ENCODE assay signal across 13 cellular contexts in the genomic region with DNA sequence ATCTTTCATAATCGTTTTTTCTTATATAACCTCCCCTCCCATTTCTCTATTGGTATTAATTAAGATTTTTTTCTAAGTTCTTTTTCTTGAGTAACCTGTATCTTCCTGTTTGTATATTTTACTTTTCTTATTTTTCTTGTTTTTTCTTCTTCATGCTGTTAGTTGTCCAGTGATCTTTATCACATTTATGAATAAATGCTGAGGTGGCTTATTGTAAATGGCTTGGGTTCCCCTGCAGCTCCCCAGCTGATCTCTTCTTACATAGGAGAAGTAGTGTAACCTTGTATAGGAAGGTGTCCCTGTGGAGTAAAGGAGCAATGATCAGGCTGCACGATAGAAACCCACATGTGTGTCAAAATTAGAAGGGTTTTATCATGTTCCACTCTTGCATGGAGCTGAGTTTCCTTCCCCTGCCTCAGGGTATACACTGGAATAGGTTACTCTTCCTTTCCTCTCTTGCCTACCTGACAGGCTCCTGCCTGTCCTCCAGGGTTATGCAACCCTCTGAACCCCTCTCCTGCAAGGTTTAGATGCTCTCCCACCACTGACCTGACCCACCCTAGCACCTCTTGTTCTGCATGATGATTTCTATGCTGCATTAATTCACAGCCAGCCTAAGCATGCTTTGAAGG.
DNase-seq lines count a peak whose midpoint lies in the region; ATAC-seq and TF ChIP-seq lines count a peak whose summit lies in the region.
"Had no signal": no experiment of that assay in that cellular context is flagged by ENCODE, and none has a peak within 500 bp of the region (broad histone marks: within the 10 kb centered on the region; RNA-seq: fewer than 3 reads in every experiment).

No MANE protein-coding gene starts in this region.

- H3K9me3 Mint-ChIP-seq in activated naive CD8-positive, alpha-beta T cell (ENCODE audit: low read depth), result peaks cover 6% of the 10 kb centered on the region
- peaks cover 34% of the 10 kb centered on the region for H3K9me3 Mint-ChIP-seq in activated naive CD8-positive, alpha-beta T cell treated with anti-CD3 and anti-CD28 coated beads, Interleukin-2, amount 50 U/mL, for 24 hours
- H3K9me3 Mint-ChIP-seq in stimulated activated effector memory CD8-positive, alpha-beta T cell treated with anti-CD3 and anti-CD28 coated beads, Interleukin-12 subunit alpha, Interleukin-12 subunit beta, amount 100 ng/mL, for 72 hours, result peaks cover 10% of the 10 kb centered on the region
- H3K9me3 Mint-ChIP-seq in activated naive CD4-positive, alpha-beta T cell treated with anti-CD3 and anti-CD28 coated beads, Interleukin-2, amount 50 U/mL, for 72 hours, result peaks cover 15 to 21% of the 10 kb centered on the region in 2 donors

- peaks cover 57% of the 10 kb centered on the region for H3K4me1 Mint-ChIP-seq in activated naive CD8-positive, alpha-beta T cell (ENCODE audit: low read depth)
- peaks cover 53% of the 10 kb centered on the region for H3K4me1 Mint-ChIP-seq in activated naive CD8-positive, alpha-beta T cell treated with anti-CD3 and anti-CD28 coated beads, Interleukin-2, amount 50 U/mL, for 24 hours
- H3K4me1 Mint-ChIP-seq in stimulated activated effector memory CD8-positive, alpha-beta T cell treated with anti-CD3 and anti-CD28 coated beads, Interleukin-12 subunit alpha, Interleukin-12 subunit beta, amount 100 ng/mL, for 72 hours, result peaks cover 48% of the 10 kb centered on the region

- H3K9me2 ChIP-seq in OCI-LY7 (ENCODE audit: insufficient read depth, low read length), result no peaks in the 10 kb centered on the region

- no peaks in the 10 kb centered on the region for H4K20me1 ChIP-seq in OCI-LY7 (ENCODE audit: insufficient read depth, low read length)

- H3K4me3 Mint-ChIP-seq in activated naive CD8-positive, alpha-beta T cell, result no peak overlapping the region
- H3K4me3 Mint-ChIP-seq in activated naive CD8-positive, alpha-beta T cell treated with anti-CD3 and anti-CD28 coated beads, Interleukin-2, amount 50 U/mL, for 24 hours, result no peak overlapping the region
- no peak overlapping the region for H3K4me3 Mint-ChIP-seq in stimulated activated effector memory CD8-positive, alpha-beta T cell treated with anti-CD3 and anti-CD28 coated beads, Interleukin-12 subunit alpha, Interleukin-12 subunit beta, amount 100 ng/mL, for 72 hours

- BruUV-seq in OCI-LY7 (replicated peaks; lab: Mats Ljungman, UMichigan), result no TSS peak

- POLR2A ChIA-PET in OCI-LY7 (lab: Charles Lee), result interaction anchor here (1.1 to 1.5 kb wide), 2 partner anchors 8 to 16 kb away, joined by 3 read pairs; no protein-coding TSS in a partner anchor

- H3K27me3 Mint-ChIP-seq in activated naive CD8-positive, alpha-beta T cell, result no peaks in the 10 kb centered on the region
- no peaks in the 10 kb centered on the region for H3K27me3 Mint-ChIP-seq in activated naive CD8-positive, alpha-beta T cell treated with anti-CD3 and anti-CD28 coated beads, Interleukin-2, amount 50 U/mL, for 24 hours

- in situ Hi-C loops in brain microvascular endothelial cell (cut with HindIII; ENCODE audit: low pct_ligation_motif_present, low sequenced_read_pairs), result no loop called here

- peaks cover 13% of the 10 kb centered on the region for H3K36me3 ChIP-seq in OCI-LY7 (ENCODE audit: insufficient read depth, low read length)
- no peaks in the 10 kb centered on the region for H3K36me3 ChIP-seq in brain microvascular endothelial cell (replicated peaks)

- CTCF ChIA-PET in OCI-LY7 (lab: Charles Lee; ENCODE audit: unreplicated experiment), result no interaction called here

- H3K36me3 Mint-ChIP-seq in activated naive CD8-positive, alpha-beta T cell, result peaks cover 33% of the 10 kb centered on the region
- peaks cover 42% of the 10 kb centered on the region for H3K36me3 Mint-ChIP-seq in activated naive CD8-positive, alpha-beta T cell treated with anti-CD3 and anti-CD28 coated beads, Interleukin-2, amount 50 U/mL, for 24 hours (ENCODE audit: low read depth)
- peaks cover 18% of the 10 kb centered on the region for H3K36me3 Mint-ChIP-seq in stimulated activated effector memory CD8-positive, alpha-beta T cell treated with anti-CD3 and anti-CD28 coated beads, Interleukin-12 subunit alpha, Interleukin-12 subunit beta, amount 100 ng/mL, for 72 hours
- H3K36me3 Mint-ChIP-seq in activated naive CD4-positive, alpha-beta T cell treated with anti-CD3 and anti-CD28 coated beads, Interleukin-2, amount 50 U/mL, for 72 hours, result peaks cover 31 to 53% of the 10 kb centered on the region in 2 donors

- peaks cover 11% of the 10 kb centered on the region for H3K79me2 ChIP-seq in OCI-LY7 (ENCODE audit: insufficient read depth, low read depth, low read length)

- H3K27ac Mint-ChIP-seq in activated naive CD8-positive, alpha-beta T cell, result peak overlapping the region; percentile 46
- H3K27ac Mint-ChIP-seq in activated naive CD8-positive, alpha-beta T cell treated with anti-CD3 and anti-CD28 coated beads, Interleukin-2, amount 50 U/mL, for 24 hours, result no peak overlapping the region
- H3K27ac Mint-ChIP-seq in stimulated activated effector memory CD8-positive, alpha-beta T cell treated with anti-CD3 and anti-CD28 coated beads, Interleukin-12 subunit alpha, Interleukin-12 subunit beta, amount 100 ng/mL, for 72 hours, result peak overlapping the region; percentile 48
- H3K27ac Mint-ChIP-seq in activated naive CD4-positive, alpha-beta T cell treated with anti-CD3 and anti-CD28 coated beads, Interleukin-2, amount 50 U/mL, for 72 hours, result no peak overlapping the region

- intact Hi-C loops in OCI-LY7 (cut with micrococcal nuclease; ENCODE audit: unreplicated experiment), result no loop called here

- TF ChIP-seq CTCF in OCI-LY7 (conservative IDR thresholded peaks at IDR 0.05; ENCODE audit: low read length) (no peak), brain microvascular endothelial cell (IDR thresholded peaks at IDR 0.05; ENCODE audit: low read depth, low read length, missing control alignments) (no peak), omental fat pad (IDR thresholded peaks at IDR 0.05) (no peak)

- no peak for ATAC-seq in activated naive CD8-positive, alpha-beta T cell treated with anti-CD3 and anti-CD28 coated beads, Interleukin-2, amount 50 U/mL, for 24 hours
- ATAC-seq in HG02642 (IDR thresholded peaks at IDR 0.05; ENCODE audit: poor library complexity, unreplicated experiment) (peak; percentile 17), omental fat pad (ENCODE audit: low FRiP score) (no peak)
- no peak for ATAC-seq in stimulated activated effector memory CD8-positive, alpha-beta T cell treated with anti-CD3 and anti-CD28 coated beads, Interleukin-12 subunit alpha, Interleukin-12 subunit beta, amount 100 ng/mL, for 72 hours
- no peak for ATAC-seq in activated naive CD4-positive, alpha-beta T cell treated with anti-CD3 and anti-CD28 coated beads, Interleukin-2, amount 50 U/mL, for 72 hours

- no peak for DNase-seq in activated naive CD8-positive, alpha-beta T cell treated with anti-CD3 and anti-CD28 coated beads, Interleukin-2, amount 50 U/mL, for 24 hours
- DNase-seq in OCI-LY7 (ENCODE audit: low spot score), result no peak
- no peak for DNase-seq in stimulated activated effector memory CD8-positive, alpha-beta T cell treated with anti-CD3 and anti-CD28 coated beads, Interleukin-12 subunit alpha, Interleukin-12 subunit beta, amount 100 ng/mL, for 72 hours (ENCODE audit: low spot score in 2 of 2)
- DNase-seq in brain microvascular endothelial cell, result no peak
- DNase-seq in activated naive CD4-positive, alpha-beta T cell treated with anti-CD3 and anti-CD28 coated beads, Interleukin-2, amount 50 U/mL, for 72 hours (ENCODE audit: low spot score in 2 of 2), result no peak
- no peak for DNase-seq in omental fat pad (ENCODE audit: low spot score)
- DNase-seq: aorta, hippocampal formation, mesenchymal stem cell, retina, testis had no signal

- H3K9me3 ChIP-seq in OCI-LY7 (ENCODE audit: low read length), result peaks cover 26% of the 10 kb centered on the region
- H3K9me3 ChIP-seq: testis had no signal

- peak overlapping the region; percentile 7 for H3K27ac ChIP-seq in OCI-LY7 (ENCODE audit: low read depth, low read length, poor library complexity, severe bottlenecking)
- H3K27ac ChIP-seq in brain microvascular endothelial cell, result no peak overlapping the region
- H3K27ac ChIP-seq: testis had no signal

- H3K27me3 ChIP-seq in brain microvascular endothelial cell (replicated peaks), result no peaks in the 10 kb centered on the region
- H3K27me3 ChIP-seq: testis had no signal

- peaks cover 20% of the 10 kb centered on the region for H3K4me1 ChIP-seq in OCI-LY7 (ENCODE audit: insufficient read depth, low read length, poor library complexity, severe bottlenecking)

- H3K4me3 ChIP-seq in OCI-LY7 (ENCODE audit: low read depth, low read length, poor library complexity, severe bottlenecking), result no peak overlapping the region
- H3K4me3 ChIP-seq in brain microvascular endothelial cell (ENCODE audit: low read depth, low read length), result no peak overlapping the region
- H3K4me3 ChIP-seq: testis had no signal

- H3K4me2 ChIP-seq in OCI-LY7 (ENCODE audit: low read length), result peak overlapping the region; percentile 25

- H2AFZ ChIP-seq in OCI-LY7 (ENCODE audit: low read length), result peak overlapping the region; percentile 1; the same call in 1 of the 2 replicates

Comparison
In these comparisons a context has a peak if more than half of its experiments do, and no peak if none do; other contexts are left out.
1. H3K27ac Mint-ChIP-seq: peak in activated naive CD8-positive, alpha-beta T cell (single experiment) and stimulated activated effector memory CD8-positive, alpha-beta T cell treated with anti-CD3 and anti-CD28 coated beads, Interleukin-12 subunit alpha, Interleukin-12 subunit beta, amount 100 ng/mL, for 72 hours (single experiment); none in activated naive CD8-positive, alpha-beta T cell treated with anti-CD3 and anti-CD28 coated beads, Interleukin-2, amount 50 U/mL, for 24 hours (single experiment) and activated naive CD4-positive, alpha-beta T cell treated with anti-CD3 and anti-CD28 coated beads, Interleukin-2, amount 50 U/mL, for 72 hours (0 of 2).